In genomic region chr1:8203056-8203455, GRCh38 we compare ENCODE assay signal across 15 cellular contexts.
DNase-seq lines count a peak whose midpoint lies in the region; ATAC-seq and TF ChIP-seq lines count a peak whose summit lies in the region.
"Had no signal": no experiment of that assay in that cellular context is flagged by ENCODE, and none has a peak within 500 bp of the region (broad histone marks: within the 10 kb centered on the region; RNA-seq: fewer than 3 reads in every experiment).

No MANE protein-coding gene starts in this region.

- no peaks in the 10 kb centered on the region for H3K36me3 ChIP-seq in lower lobe of right lung
- no peaks in the 10 kb centered on the region for H3K36me3 ChIP-seq in skeletal muscle tissue (ENCODE audit: control insufficient read depth in 3 of 3, insufficient read depth in 3 of 3, low read length in 3 of 3)
- no peaks in the 10 kb centered on the region for H3K36me3 ChIP-seq in adrenal gland (replicated peaks in 1 of 2)
- H3K36me3 ChIP-seq in WERI-Rb-1 = no peaks in the 10 kb centered on the region

- 72 to 95% (median 89%) methylated on average over 6 to 9 of the region's 9 CpGs for WGBS in adrenal gland, 4 donors

- intact Hi-C loops in lower lobe of right lung (cut with DNase I) = no loop called here
- intact Hi-C loops in adrenal gland (cut with DNase I) = no loop called here

- H3K4me1 ChIP-seq in lower lobe of right lung (peaks cover 44% of the 10 kb centered on the region), skeletal muscle tissue (ENCODE audit: control insufficient read depth in 3 of 3, insufficient read depth in 3 of 3, low read length in 3 of 3) (peaks cover 9 to 14% (median 10%) of the 10 kb centered on the region in 3 donors), adrenal gland (replicated peaks in 1 of 2) (peaks cover 0 to 8% of the 10 kb centered on the region in 2 donors)

- no peak for ATAC-seq in lower lobe of right lung
- no peak for ATAC-seq in GM21786 (IDR thresholded peaks at IDR 0.05; ENCODE audit: unreplicated experiment)
- ATAC-seq in HG02642 (IDR thresholded peaks at IDR 0.05; ENCODE audit: poor library complexity, unreplicated experiment) = no peak

- TF ChIP-seq CTCF in coronary artery (IDR thresholded peaks at IDR 0.05) (no peak), lower lobe of right lung (IDR thresholded peaks at IDR 0.05) (no peak), adrenal gland (IDR thresholded peaks at IDR 0.05) (no peak), WERI-Rb-1 (IDR thresholded peaks at IDR 0.05; ENCODE audit: low read depth, low read length) (no peak)

- peak; percentile 71 for DNase-seq in LHCN-M2 (ENCODE audit: low read depth)
- no peak for DNase-seq in coronary artery (ENCODE audit: low spot score)
- DNase-seq in lower lobe of right lung = no peak
- DNase-seq in adrenal gland = no peak
- DNase-seq in WERI-Rb-1 = no peak
- DNase-seq: activated CD4-positive, alpha-beta T cell treated with anti-CD3 and anti-CD28 coated beads, Interleukin-2, amount 50 U/mL, for 4 hours; activated gamma-delta T cell; AML-193; DMS79; NCI-H2171; stimulated activated CD8-positive, alpha-beta memory T cell treated with anti-CD3 and anti-CD28 coated beads, Interleukin-4, amount 100 ng/mL, for 48 hours; T-helper 9 cell had no signal

- H3K9me3 ChIP-seq in lower lobe of right lung = no peaks in the 10 kb centered on the region
- H3K9me3 ChIP-seq in skeletal muscle tissue (ENCODE audit: control insufficient read depth in 3 of 3, low read length in 3 of 3) = no peaks in the 10 kb centered on the region
- H3K9me3 ChIP-seq in adrenal gland (replicated peaks in 1 of 3) = no peaks in the 10 kb centered on the region
- H3K9me3 ChIP-seq in WERI-Rb-1 (ENCODE audit: severe bottlenecking) = no peaks in the 10 kb centered on the region

- no peaks in the 10 kb centered on the region for H3K27me3 ChIP-seq in lower lobe of right lung (ENCODE audit: low read depth)
- H3K27me3 ChIP-seq in skeletal muscle tissue (ENCODE audit: control insufficient read depth in 3 of 3, insufficient read depth in 3 of 3, low read length in 3 of 3) = no peaks in the 10 kb centered on the region
- no peaks in the 10 kb centered on the region for H3K27me3 ChIP-seq in adrenal gland
- H3K27me3 ChIP-seq in WERI-Rb-1 (ENCODE audit: insufficient read depth, low read depth, severe bottlenecking) = no peaks in the 10 kb centered on the region

- H3K4me3 ChIP-seq in coronary artery (no peak overlapping the region), lower lobe of right lung (no peak overlapping the region), skeletal muscle tissue (ENCODE audit: low read length in 3 of 3) (no peak overlapping the region), adrenal gland (no peak overlapping the region), WERI-Rb-1 (ENCODE audit: low read depth, low read length) (no peak overlapping the region)

- no peak overlapping the region for H3K9ac ChIP-seq in skeletal muscle tissue (ENCODE audit: low read depth in 1 of 3, low read length in 3 of 3)

- peak overlapping the region; percentile 97 to 98 for H3K27ac ChIP-seq in coronary artery
- peak overlapping the region; percentile 75 for H3K27ac ChIP-seq in lower lobe of right lung
- H3K27ac ChIP-seq in skeletal muscle tissue (ENCODE audit: low read depth, low read length) = peak overlapping the region; percentile 2
- peak overlapping the region in 2 of 5 donors; percentile 76 to 89 for H3K27ac ChIP-seq in adrenal gland
- no peak overlapping the region for H3K27ac ChIP-seq in WERI-Rb-1

- TF ChIP-seq POLR2A in adrenal gland (IDR thresholded peaks at IDR 0.05) = no peak
